In the genomic region with DNA sequence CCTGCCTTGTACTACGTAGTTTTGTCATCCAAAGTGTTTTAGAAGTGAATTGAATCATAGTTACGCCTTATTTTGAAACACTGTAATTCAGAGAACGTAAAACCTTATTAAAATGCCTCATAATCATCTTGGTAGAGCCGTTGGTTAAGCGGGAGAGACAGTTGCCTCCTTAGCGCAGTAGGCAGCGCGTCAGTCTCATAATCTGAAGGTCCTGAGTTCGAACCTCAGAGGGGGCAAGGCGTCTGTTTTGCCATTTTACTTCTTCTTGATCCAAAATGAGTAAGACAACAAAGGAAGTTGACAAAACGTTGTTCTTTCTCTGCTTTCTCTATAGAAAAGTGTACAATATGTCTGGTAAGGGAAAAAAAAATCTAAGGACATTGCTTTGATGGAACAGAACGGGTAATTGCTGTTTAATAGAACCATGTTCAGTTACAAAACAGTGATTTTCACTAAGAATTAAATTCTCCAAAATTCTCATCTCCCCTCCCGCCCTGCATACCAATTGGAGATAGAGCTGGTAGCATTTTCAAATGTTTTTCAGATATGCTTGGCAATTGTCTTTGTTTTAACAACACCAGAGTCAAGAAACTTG, we compare ENCODE assay signal across 1 cellular context.
TF ChIP-seq lines count a peak whose summit lies in the region.

No MANE protein-coding gene starts in this region.

TF ChIP-seq in HepG2, 621 proteins besides CTCF, POLR2A, EP300 and RAD21 (continued from another document and continues in another):
- TF ChIP-seq, protein P1, sequence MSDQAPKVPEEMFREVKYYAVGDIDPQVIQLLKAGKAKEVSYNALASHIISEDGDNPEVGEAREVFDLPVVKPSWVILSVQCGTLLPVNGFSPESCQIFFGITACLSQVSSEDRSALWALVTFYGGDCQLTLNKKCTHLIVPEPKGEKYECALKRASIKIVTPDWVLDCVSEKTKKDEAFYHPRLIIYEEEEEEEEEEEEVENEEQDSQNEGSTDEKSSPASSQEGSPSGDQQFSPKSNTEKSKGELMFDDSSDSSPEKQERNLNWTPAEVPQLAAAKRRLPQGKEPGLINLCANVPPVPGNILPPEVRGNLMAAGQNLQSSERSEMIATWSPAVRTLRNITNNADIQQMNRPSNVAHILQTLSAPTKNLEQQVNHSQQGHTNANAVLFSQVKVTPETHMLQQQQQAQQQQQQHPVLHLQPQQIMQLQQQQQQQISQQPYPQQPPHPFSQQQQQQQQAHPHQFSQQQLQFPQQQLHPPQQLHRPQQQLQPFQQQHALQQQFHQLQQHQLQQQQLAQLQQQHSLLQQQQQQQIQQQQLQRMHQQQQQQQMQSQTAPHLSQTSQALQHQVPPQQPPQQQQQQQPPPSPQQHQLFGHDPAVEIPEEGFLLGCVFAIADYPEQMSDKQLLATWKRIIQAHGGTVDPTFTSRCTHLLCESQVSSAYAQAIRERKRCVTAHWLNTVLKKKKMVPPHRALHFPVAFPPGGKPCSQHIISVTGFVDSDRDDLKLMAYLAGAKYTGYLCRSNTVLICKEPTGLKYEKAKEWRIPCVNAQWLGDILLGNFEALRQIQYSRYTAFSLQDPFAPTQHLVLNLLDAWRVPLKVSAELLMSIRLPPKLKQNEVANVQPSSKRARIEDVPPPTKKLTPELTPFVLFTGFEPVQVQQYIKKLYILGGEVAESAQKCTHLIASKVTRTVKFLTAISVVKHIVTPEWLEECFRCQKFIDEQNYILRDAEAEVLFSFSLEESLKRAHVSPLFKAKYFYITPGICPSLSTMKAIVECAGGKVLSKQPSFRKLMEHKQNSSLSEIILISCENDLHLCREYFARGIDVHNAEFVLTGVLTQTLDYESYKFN (CRISPR knock-in tag; conservative IDR thresholded peaks at IDR 0.05): 0 out of 2 replicates have a peak, but pooled peaks have one; percentile 7
- TF ChIP-seq DNMT1 (CRISPR knock-in tag; IDR thresholded peaks at IDR 0.05) (no peak), HOXA9 (CRISPR knock-in tag; IDR thresholded peaks at IDR 0.05; ENCODE audit: borderline replicate concordance) (no peak), ZSCAN25 (CRISPR knock-in tag; IDR thresholded peaks at IDR 0.05) (no peak), ZNF33B (CRISPR knock-in tag; IDR thresholded peaks at IDR 0.05) (no peak), SP2 (CRISPR knock-in tag; IDR thresholded peaks at IDR 0.05) (no peak), SRF (IDR thresholded peaks at IDR 0.05; ENCODE audit: low read depth, low read length) (no peak), ZNF879 (CRISPR knock-in tag; IDR thresholded peaks at IDR 0.05) (no peak), BRD4 (CRISPR knock-in tag; IDR thresholded peaks at IDR 0.05) (no peak), ZNF543 (CRISPR knock-in tag; IDR thresholded peaks at IDR 0.05) (no peak), DPF2 (CRISPR knock-in tag; IDR thresholded peaks at IDR 0.05; ENCODE audit: borderline replicate concordance, low read depth) (no peak), FOXK1 (CRISPR knock-in tag; IDR thresholded peaks at IDR 0.05; ENCODE audit: borderline replicate concordance, low read depth) (peak; percentile 68; the same call in 1 of the 2 replicates), NR2C2 (CRISPR knock-in tag; IDR thresholded peaks at IDR 0.05; ENCODE audit: borderline replicate concordance) (no peak), TCF7L2 (IDR thresholded peaks at IDR 0.05; ENCODE audit: low read depth, low read length) (no peak), AHR (CRISPR knock-in tag; IDR thresholded peaks at IDR 0.05) (0 out of 2 replicates have a peak, but pooled peaks have one; percentile 56), ZNF382 (CRISPR knock-in tag; IDR thresholded peaks at IDR 0.05; ENCODE audit: borderline replicate concordance) (no peak), HDAC6 (IDR thresholded peaks at IDR 0.05; ENCODE audit: low read depth, low read length) (no peak), ZNF343 (CRISPR knock-in tag; IDR thresholded peaks at IDR 0.05) (no peak), ATF7-NPFF (CRISPR knock-in tag; IDR thresholded peaks at IDR 0.05; ENCODE audit: low read depth) (no peak), SALL1 (CRISPR knock-in tag; IDR thresholded peaks at IDR 0.05) (peak; percentile 63), SP140L (CRISPR knock-in tag; IDR thresholded peaks at IDR 0.05; ENCODE audit: borderline replicate concordance) (peak; percentile 86; the same call in 1 of the 2 replicates), MXD4 (CRISPR knock-in tag; IDR thresholded peaks at IDR 0.05) (peak; percentile 75), RAD51 (IDR thresholded peaks at IDR 0.05; ENCODE audit: borderline replicate concordance) (no peak), POLR2AphosphoS2 (IDR thresholded peaks at IDR 0.05; ENCODE audit: low read depth, low read length) (no peak), PTBP1 (IDR thresholded peaks at IDR 0.05; ENCODE audit: low read depth, low read length, poor library complexity, severe bottlenecking) (no peak), NAIF1 (CRISPR knock-in tag; IDR thresholded peaks at IDR 0.05; ENCODE audit: borderline replicate concordance) (peak; percentile 24; the same call in 1 of the 2 replicates), ZNF256 (CRISPR knock-in tag; conservative IDR thresholded peaks at IDR 0.05) (no peak), ZNF577 (CRISPR knock-in tag; IDR thresholded peaks at IDR 0.05; ENCODE audit: borderline replicate concordance, low read depth) (no peak), ZBTB1 (CRISPR knock-in tag; IDR thresholded peaks at IDR 0.05; ENCODE audit: borderline replicate concordance) (no peak), FOSL2 (CRISPR knock-in tag; IDR thresholded peaks at IDR 0.05) (peak; percentile 72), FOXC1 (CRISPR knock-in tag; IDR thresholded peaks at IDR 0.05; ENCODE audit: borderline replicate concordance) (0 out of 2 replicates have a peak, but pooled peaks have one; percentile 5), ZNF446 (CRISPR knock-in tag; IDR thresholded peaks at IDR 0.05) (no peak), ZNF747 (CRISPR knock-in tag; IDR thresholded peaks at IDR 0.05; ENCODE audit: borderline replicate concordance) (no peak), ZBTB20 (CRISPR knock-in tag; IDR thresholded peaks at IDR 0.05; ENCODE audit: borderline replicate concordance, low read depth) (no peak), GFI1 (CRISPR knock-in tag; IDR thresholded peaks at IDR 0.05; ENCODE audit: borderline replicate concordance) (0 out of 2 replicates have a peak, but pooled peaks have one; percentile 10), HIVEP1 (CRISPR knock-in tag; IDR thresholded peaks at IDR 0.05) (no peak), ZFX (CRISPR knock-in tag; IDR thresholded peaks at IDR 0.05; ENCODE audit: low read depth) (no peak; the same call in 1 of the 2 replicates)
- TF ChIP-seq, protein P2, sequence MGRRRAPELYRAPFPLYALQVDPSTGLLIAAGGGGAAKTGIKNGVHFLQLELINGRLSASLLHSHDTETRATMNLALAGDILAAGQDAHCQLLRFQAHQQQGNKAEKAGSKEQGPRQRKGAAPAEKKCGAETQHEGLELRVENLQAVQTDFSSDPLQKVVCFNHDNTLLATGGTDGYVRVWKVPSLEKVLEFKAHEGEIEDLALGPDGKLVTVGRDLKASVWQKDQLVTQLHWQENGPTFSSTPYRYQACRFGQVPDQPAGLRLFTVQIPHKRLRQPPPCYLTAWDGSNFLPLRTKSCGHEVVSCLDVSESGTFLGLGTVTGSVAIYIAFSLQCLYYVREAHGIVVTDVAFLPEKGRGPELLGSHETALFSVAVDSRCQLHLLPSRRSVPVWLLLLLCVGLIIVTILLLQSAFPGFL (CRISPR knock-in tag; IDR thresholded peaks at IDR 0.05): no peak
- TF ChIP-seq, protein P3, sequence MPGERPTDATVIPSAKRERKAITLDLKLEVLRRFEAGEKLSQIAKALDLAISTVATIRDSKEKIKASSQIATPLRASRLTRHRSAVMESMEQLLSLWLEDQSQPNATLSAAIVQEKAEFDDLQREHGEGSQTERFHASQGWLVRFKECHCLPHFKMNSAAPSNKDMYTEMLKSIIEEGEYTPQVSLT (CRISPR knock-in tag; IDR thresholded peaks at IDR 0.05; ENCODE audit: borderline replicate concordance, low read depth): no peak
- TF ChIP-seq, protein P4, sequence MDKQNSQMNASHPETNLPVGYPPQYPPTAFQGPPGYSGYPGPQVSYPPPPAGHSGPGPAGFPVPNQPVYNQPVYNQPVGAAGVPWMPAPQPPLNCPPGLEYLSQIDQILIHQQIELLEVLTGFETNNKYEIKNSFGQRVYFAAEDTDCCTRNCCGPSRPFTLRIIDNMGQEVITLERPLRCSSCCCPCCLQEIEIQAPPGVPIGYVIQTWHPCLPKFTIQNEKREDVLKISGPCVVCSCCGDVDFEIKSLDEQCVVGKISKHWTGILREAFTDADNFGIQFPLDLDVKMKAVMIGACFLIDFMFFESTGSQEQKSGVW (CRISPR knock-in tag; IDR thresholded peaks at IDR 0.05; ENCODE audit: borderline replicate concordance): no peak
- TF ChIP-seq, protein P5, sequence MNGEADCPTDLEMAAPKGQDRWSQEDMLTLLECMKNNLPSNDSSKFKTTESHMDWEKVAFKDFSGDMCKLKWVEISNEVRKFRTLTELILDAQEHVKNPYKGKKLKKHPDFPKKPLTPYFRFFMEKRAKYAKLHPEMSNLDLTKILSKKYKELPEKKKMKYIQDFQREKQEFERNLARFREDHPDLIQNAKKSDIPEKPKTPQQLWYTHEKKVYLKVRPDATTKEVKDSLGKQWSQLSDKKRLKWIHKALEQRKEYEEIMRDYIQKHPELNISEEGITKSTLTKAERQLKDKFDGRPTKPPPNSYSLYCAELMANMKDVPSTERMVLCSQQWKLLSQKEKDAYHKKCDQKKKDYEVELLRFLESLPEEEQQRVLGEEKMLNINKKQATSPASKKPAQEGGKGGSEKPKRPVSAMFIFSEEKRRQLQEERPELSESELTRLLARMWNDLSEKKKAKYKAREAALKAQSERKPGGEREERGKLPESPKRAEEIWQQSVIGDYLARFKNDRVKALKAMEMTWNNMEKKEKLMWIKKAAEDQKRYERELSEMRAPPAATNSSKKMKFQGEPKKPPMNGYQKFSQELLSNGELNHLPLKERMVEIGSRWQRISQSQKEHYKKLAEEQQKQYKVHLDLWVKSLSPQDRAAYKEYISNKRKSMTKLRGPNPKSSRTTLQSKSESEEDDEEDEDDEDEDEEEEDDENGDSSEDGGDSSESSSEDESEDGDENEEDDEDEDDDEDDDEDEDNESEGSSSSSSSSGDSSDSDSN (CRISPR knock-in tag; IDR thresholded peaks at IDR 0.05): no peak
- TF ChIP-seq, protein P6, sequence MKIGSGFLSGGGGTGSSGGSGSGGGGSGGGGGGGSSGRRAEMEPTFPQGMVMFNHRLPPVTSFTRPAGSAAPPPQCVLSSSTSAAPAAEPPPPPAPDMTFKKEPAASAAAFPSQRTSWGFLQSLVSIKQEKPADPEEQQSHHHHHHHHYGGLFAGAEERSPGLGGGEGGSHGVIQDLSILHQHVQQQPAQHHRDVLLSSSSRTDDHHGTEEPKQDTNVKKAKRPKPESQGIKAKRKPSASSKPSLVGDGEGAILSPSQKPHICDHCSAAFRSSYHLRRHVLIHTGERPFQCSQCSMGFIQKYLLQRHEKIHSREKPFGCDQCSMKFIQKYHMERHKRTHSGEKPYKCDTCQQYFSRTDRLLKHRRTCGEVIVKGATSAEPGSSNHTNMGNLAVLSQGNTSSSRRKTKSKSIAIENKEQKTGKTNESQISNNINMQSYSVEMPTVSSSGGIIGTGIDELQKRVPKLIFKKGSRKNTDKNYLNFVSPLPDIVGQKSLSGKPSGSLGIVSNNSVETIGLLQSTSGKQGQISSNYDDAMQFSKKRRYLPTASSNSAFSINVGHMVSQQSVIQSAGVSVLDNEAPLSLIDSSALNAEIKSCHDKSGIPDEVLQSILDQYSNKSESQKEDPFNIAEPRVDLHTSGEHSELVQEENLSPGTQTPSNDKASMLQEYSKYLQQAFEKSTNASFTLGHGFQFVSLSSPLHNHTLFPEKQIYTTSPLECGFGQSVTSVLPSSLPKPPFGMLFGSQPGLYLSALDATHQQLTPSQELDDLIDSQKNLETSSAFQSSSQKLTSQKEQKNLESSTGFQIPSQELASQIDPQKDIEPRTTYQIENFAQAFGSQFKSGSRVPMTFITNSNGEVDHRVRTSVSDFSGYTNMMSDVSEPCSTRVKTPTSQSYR (CRISPR knock-in tag; IDR thresholded peaks at IDR 0.05; ENCODE audit: borderline replicate concordance): peak; percentile 37; the same call in 1 of the 2 replicates
- TF ChIP-seq, protein P7, sequence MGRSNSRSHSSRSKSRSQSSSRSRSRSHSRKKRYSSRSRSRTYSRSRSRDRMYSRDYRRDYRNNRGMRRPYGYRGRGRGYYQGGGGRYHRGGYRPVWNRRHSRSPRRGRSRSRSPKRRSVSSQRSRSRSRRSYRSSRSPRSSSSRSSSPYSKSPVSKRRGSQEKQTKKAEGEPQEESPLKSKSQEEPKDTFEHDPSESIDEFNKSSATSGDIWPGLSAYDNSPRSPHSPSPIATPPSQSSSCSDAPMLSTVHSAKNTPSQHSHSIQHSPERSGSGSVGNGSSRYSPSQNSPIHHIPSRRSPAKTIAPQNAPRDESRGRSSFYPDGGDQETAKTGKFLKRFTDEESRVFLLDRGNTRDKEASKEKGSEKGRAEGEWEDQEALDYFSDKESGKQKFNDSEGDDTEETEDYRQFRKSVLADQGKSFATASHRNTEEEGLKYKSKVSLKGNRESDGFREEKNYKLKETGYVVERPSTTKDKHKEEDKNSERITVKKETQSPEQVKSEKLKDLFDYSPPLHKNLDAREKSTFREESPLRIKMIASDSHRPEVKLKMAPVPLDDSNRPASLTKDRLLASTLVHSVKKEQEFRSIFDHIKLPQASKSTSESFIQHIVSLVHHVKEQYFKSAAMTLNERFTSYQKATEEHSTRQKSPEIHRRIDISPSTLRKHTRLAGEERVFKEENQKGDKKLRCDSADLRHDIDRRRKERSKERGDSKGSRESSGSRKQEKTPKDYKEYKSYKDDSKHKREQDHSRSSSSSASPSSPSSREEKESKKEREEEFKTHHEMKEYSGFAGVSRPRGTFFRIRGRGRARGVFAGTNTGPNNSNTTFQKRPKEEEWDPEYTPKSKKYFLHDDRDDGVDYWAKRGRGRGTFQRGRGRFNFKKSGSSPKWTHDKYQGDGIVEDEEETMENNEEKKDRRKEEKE (IDR thresholded peaks at IDR 0.05): no peak
- TF ChIP-seq, protein P8, sequence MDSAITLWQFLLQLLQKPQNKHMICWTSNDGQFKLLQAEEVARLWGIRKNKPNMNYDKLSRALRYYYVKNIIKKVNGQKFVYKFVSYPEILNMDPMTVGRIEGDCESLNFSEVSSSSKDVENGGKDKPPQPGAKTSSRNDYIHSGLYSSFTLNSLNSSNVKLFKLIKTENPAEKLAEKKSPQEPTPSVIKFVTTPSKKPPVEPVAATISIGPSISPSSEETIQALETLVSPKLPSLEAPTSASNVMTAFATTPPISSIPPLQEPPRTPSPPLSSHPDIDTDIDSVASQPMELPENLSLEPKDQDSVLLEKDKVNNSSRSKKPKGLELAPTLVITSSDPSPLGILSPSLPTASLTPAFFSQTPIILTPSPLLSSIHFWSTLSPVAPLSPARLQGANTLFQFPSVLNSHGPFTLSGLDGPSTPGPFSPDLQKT (CRISPR knock-in tag; IDR thresholded peaks at IDR 0.05; ENCODE audit: borderline replicate concordance): no peak
- TF ChIP-seq, protein P9, sequence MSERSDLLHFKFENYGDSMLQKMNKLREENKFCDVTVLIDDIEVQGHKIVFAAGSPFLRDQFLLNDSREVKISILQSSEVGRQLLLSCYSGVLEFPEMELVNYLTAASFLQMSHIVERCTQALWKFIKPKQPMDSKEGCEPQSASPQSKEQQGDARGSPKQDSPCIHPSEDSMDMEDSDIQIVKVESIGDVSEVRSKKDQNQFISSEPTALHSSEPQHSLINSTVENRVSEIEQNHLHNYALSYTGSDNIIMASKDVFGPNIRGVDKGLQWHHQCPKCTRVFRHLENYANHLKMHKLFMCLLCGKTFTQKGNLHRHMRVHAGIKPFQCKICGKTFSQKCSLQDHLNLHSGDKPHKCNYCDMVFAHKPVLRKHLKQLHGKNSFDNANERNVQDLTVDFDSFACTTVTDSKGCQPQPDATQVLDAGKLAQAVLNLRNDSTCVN (CRISPR knock-in tag; IDR thresholded peaks at IDR 0.05; ENCODE audit: borderline replicate concordance): peak; percentile 71; the same call in 1 of the 2 replicates
